8 cellular contexts compared by ENCODE assay signal in genomic region chr4:55395529-55396304, GRCh38. TPM values are rescaled to one million over a fixed set of nuclear protein-coding genes. Genes with fewer than 3 reads are reported as not detected.
DNase-seq lines count a peak whose midpoint lies in the region; ATAC-seq and TF ChIP-seq lines count a peak whose summit lies in the region.

TSS of gene TMEM165 (plus strand) at chr4:55395957. CDS start at chr4:55396190, 233 bp downstream.

- DNase-seq in DMS153 treated with DMSO at 0.1 percent for 48 hours (lab: John Stamatoyannopoulos, UW; ENCODE audit: unreplicated experiment) (peak; percentile 82), PC-9 (peak; percentile 67 to 89), epithelial cell of proximal tubule (ENCODE audit: low read depth) (no peak)
- peak; percentile 75 for DNase-seq in Jurkat, Clone E6-1 (ENCODE audit: low read depth, low spot score)
- DNase-seq in activated T-cell treated with anti-CD3 and anti-CD28 coated beads, Interleukin-2, amount 50 U/mL, for 1 hour: peak; percentile 89
- peak; percentile 93 for DNase-seq in stimulated activated CD8-positive, alpha-beta memory T cell treated with anti-CD3 and anti-CD28 coated beads, Interleukin-4, amount 100 ng/mL, for 48 hours

- H4K20me1 ChIP-seq in PC-9 (ENCODE audit: insufficient read depth): peaks cover 25% of the 10 kb centered on the region

- H3K27me3 ChIP-seq in PC-9 (ENCODE audit: insufficient read depth, low read depth) (no peaks in the 10 kb centered on the region), mucosa of rectum (ENCODE audit: control insufficient read depth in 2 of 2, insufficient read depth in 2 of 2, low read length in 2 of 2) (no peaks in the 10 kb centered on the region)

- POLR2A ChIA-PET in PC-9 (lab: Charles Lee; ENCODE audit: unreplicated experiment): interaction anchor here (0.6 to 1.0 kb wide), 3 partner anchors 10 to 212 kb away, joined by 3 to 9 read pairs (median 6); no protein-coding TSS in a partner anchor

- peak within 1 kb of the TSS; percentile 90 to 97 for H3K9ac ChIP-seq in mucosa of rectum (ENCODE audit: low read depth in 1 of 2, low read length in 2 of 2)

- H3K27ac ChIP-seq in PC-9 (peak within 1 kb of the TSS; percentile 66), mucosa of rectum (ENCODE audit: low read depth in 2 of 2, low read length in 2 of 2) (peak within 1 kb of the TSS; percentile 97 to 98)

- H3K9me3 ChIP-seq in PC-9 (ENCODE audit: insufficient read depth, low read depth) (no peaks in the 10 kb centered on the region), mucosa of rectum (ENCODE audit: control insufficient read depth in 2 of 2, low read length in 2 of 2) (no peaks in the 10 kb centered on the region)

- H3K9me2 ChIP-seq in PC-9 (ENCODE audit: insufficient read depth): no peaks in the 10 kb centered on the region

- H3K4me2 ChIP-seq in PC-9: peak within 1 kb of the TSS; percentile 95

- peak within 1 kb of the TSS; percentile 76 for H2AFZ ChIP-seq in PC-9

- H3K79me2 ChIP-seq in PC-9 (ENCODE audit: low read depth): peaks cover 43% of the 10 kb centered on the region

- CTCF ChIA-PET in PC-9 (lab: Charles Lee): interaction anchor here (0.6 to 1.0 kb wide), 3 partner anchors 11 to 829 kb away, joined by 3 to 5 read pairs (median 4); partner anchors contain the start of gene SRD5A3

- no peaks in the 10 kb centered on the region for H3K36me3 ChIP-seq in PC-9 (ENCODE audit: low read depth)
- no peaks in the 10 kb centered on the region for H3K36me3 ChIP-seq in mucosa of rectum (ENCODE audit: control insufficient read depth in 2 of 2, insufficient read depth in 2 of 2, low read length in 2 of 2)

- peaks cover 47% of the 10 kb centered on the region for H3K4me1 ChIP-seq in PC-9 (replicated peaks; ENCODE audit: insufficient read depth)
- H3K4me1 ChIP-seq in mucosa of rectum (ENCODE audit: control insufficient read depth in 2 of 2, insufficient read depth in 2 of 2, low read length in 2 of 2): peaks cover 16 to 29% of the 10 kb centered on the region in 2 donors

- peaks cover 23% of the 10 kb centered on the region; the same call in 1 of the 2 replicates for H3F3A ChIP-seq in PC-9 (ENCODE audit: insufficient read depth, low read depth)

- no peak for TF ChIP-seq CTCF in PC-9 (conservative IDR thresholded peaks at IDR 0.05)
- no peak for TF ChIP-seq CTCF in epithelial cell of proximal tubule (conservative IDR thresholded peaks at IDR 0.05; ENCODE audit: low read depth, low read length)

- intact Hi-C loops in PC-9 (cut with micrococcal nuclease; ENCODE audit: unreplicated experiment): loop anchor here (5.0 kb wide), 2 partner anchors 33 to 383 kb away; no protein-coding TSS in a partner anchor

- BruUV-seq in PC-9 (replicated peaks; lab: Mats Ljungman, UMichigan): no TSS peak

- peak; percentile 98 for ATAC-seq in GM21717 (IDR thresholded peaks at IDR 0.05; ENCODE audit: unreplicated experiment)

- peak within 1 kb of the TSS; percentile 84 for H3K4me3 ChIP-seq in Jurkat, Clone E6-1 (ENCODE audit: low read length)
- H3K4me3 ChIP-seq in PC-9 (peak within 1 kb of the TSS; percentile 67), epithelial cell of proximal tubule (ENCODE audit: low read depth, low read length) (peak within 1 kb of the TSS; percentile 62), mucosa of rectum (ENCODE audit: low read length in 2 of 2) (peak within 1 kb of the TSS; percentile 80 to 96)

RNA-seq across cellular contexts. Expression of gene TMEM165, which starts in this region (rescaled TPM):
- 33.1 TPM for polyA plus RNA-seq in Jurkat, Clone E6-1 (2012; ENCODE audit: insufficient read depth, insufficient read length)
- total RNA-seq in PC-9 (2021): 61.4 and 61.8 TPM in 2 replicates
- total RNA-seq in epithelial cell of proximal tubule: 122 and 151 TPM in 2 replicates
